Comparison of ENCODE assay signal across 2 cellular contexts in the genomic region with DNA sequence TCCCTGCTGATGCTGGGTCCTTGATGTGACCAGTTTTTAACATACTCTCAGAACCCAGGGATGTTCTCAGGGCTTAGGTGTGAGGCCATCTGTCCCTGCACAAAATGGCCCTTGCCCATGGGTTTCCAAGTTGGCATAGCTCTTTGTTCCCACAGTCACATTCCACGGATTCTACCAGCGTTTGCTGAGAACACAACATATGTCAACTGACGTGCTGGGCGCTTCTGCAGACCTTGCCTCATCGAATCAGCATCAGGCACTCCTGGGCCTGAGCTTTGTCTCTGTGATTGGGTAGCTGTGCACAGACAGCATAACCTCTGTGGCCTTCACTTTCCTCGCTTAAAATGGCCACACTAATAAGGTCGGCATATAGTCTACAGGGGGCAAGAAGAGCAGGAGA.
TF ChIP-seq lines count a peak whose summit lies in the region.

No MANE protein-coding gene starts in this region.

TF ChIP-seq in IMR-90, 13 proteins besides CTCF, POLR2A, EP300 and RAD21 (continued from another document):
- TF ChIP-seq, protein P1, sequence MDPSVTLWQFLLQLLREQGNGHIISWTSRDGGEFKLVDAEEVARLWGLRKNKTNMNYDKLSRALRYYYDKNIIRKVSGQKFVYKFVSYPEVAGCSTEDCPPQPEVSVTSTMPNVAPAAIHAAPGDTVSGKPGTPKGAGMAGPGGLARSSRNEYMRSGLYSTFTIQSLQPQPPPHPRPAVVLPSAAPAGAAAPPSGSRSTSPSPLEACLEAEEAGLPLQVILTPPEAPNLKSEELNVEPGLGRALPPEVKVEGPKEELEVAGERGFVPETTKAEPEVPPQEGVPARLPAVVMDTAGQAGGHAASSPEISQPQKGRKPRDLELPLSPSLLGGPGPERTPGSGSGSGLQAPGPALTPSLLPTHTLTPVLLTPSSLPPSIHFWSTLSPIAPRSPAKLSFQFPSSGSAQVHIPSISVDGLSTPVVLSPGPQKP (IDR thresholded peaks at IDR 0.05; ENCODE audit: borderline replicate concordance, low read depth, low read length): no peak
- TF ChIP-seq BHLHE40 (IDR thresholded peaks at IDR 0.05; ENCODE audit: low read depth, low read length) (no peak), MAFK (IDR thresholded peaks at IDR 0.05; ENCODE audit: low read depth, low read length) (no peak), CHD1 (IDR thresholded peaks at IDR 0.05; ENCODE audit: low read depth, low read length) (no peak), RFX5 (IDR thresholded peaks at IDR 0.05; ENCODE audit: low read depth, low read length) (no peak), MAZ (IDR thresholded peaks at IDR 0.05; ENCODE audit: borderline replicate concordance, low read depth, low read length) (no peak), SMC3 (IDR thresholded peaks at IDR 0.05; ENCODE audit: low read depth, low read length) (no peak), RCOR1 (IDR thresholded peaks at IDR 0.05; ENCODE audit: insufficient replicate concordance, low read length) (no peak), MXI1 (IDR thresholded peaks at IDR 0.05; ENCODE audit: borderline replicate concordance, low read depth, low read length) (no peak), NFE2L2 (IDR thresholded peaks at IDR 0.05; ENCODE audit: low read depth, low read length) (no peak)

TF ChIP-seq in WTC11, 78 proteins besides CTCF, POLR2A, EP300 and RAD21 (continued from another document):
- TF ChIP-seq, protein P2, sequence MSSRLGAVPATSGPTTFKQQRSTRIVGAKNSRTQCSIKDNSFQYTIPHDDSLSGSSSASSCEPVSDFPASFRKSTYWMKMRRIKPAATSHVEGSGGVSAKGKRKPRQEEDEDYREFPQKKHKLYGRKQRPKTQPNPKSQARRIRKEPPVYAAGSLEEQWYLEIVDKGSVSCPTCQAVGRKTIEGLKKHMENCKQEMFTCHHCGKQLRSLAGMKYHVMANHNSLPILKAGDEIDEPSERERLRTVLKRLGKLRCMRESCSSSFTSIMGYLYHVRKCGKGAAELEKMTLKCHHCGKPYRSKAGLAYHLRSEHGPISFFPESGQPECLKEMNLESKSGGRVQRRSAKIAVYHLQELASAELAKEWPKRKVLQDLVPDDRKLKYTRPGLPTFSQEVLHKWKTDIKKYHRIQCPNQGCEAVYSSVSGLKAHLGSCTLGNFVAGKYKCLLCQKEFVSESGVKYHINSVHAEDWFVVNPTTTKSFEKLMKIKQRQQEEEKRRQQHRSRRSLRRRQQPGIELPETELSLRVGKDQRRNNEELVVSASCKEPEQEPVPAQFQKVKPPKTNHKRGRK (CRISPR knock-in tag; IDR thresholded peaks at IDR 0.05; ENCODE audit: borderline replicate concordance): no peak
- TF ChIP-seq ZNF396 (CRISPR knock-in tag; IDR thresholded peaks at IDR 0.05; ENCODE audit: borderline replicate concordance): no peak
- no peak for TF ChIP-seq ZNF138 (CRISPR knock-in tag; conservative IDR thresholded peaks at IDR 0.05)
- no peak for TF ChIP-seq SMAD3 (CRISPR knock-in tag; IDR thresholded peaks at IDR 0.05; ENCODE audit: borderline replicate concordance)
- TF ChIP-seq, protein P3, sequence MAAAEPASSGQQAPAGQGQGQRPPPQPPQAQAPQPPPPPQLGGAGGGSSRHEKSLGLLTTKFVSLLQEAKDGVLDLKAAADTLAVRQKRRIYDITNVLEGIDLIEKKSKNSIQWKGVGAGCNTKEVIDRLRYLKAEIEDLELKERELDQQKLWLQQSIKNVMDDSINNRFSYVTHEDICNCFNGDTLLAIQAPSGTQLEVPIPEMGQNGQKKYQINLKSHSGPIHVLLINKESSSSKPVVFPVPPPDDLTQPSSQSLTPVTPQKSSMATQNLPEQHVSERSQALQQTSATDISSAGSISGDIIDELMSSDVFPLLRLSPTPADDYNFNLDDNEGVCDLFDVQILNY (CRISPR knock-in tag; IDR thresholded peaks at IDR 0.05): no peak
- TF ChIP-seq GTF2I (CRISPR knock-in tag; conservative IDR thresholded peaks at IDR 0.05): no peak
- TF ChIP-seq MXD4 (CRISPR knock-in tag; IDR thresholded peaks at IDR 0.05; ENCODE audit: borderline replicate concordance): no peak
